In the genomic region with DNA sequence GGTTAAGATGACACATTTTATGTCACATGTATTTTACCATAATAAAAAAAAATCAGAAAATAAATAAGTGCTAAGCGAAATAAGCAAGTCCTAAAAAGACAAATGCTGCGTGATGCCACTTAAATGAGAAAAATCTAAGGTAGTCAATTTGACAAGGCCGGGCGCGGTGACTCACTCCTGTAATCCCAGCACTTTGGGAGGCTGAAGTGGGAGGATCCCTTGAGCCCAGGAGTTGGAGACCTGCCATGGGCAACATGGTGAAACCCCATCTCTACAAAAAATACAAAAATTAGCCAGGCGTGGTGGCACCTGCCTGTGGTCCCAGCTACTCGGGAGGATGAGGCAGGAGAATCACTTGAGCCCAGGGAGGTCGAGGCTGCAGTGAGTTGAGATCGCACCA, we compare ENCODE assay signal across 2 cellular contexts.
A peak's percentile ranks its signal among the peaks of the same experiment; 100 is the strongest.
TF ChIP-seq lines count a peak whose summit lies in the region.
"Not testable (repeated sequence)": the region's sequence is repeated elsewhere in the genome, so short reads cannot be mapped to it uniquely, and the experiment has no call there.

No MANE protein-coding gene starts in this region.

TF ChIP-seq in HEK293, 187 proteins besides CTCF, POLR2A, EP300 and RAD21:
- peak; percentile 33; the same call in 1 of the 2 replicates for TF ChIP-seq SP7 (tag by site-specific recombination; IDR thresholded peaks at IDR 0.05)
- TF ChIP-seq WT1 (tag by site-specific recombination; IDR thresholded peaks at IDR 0.05) = peak; percentile 74
- TF ChIP-seq, protein P1, sequence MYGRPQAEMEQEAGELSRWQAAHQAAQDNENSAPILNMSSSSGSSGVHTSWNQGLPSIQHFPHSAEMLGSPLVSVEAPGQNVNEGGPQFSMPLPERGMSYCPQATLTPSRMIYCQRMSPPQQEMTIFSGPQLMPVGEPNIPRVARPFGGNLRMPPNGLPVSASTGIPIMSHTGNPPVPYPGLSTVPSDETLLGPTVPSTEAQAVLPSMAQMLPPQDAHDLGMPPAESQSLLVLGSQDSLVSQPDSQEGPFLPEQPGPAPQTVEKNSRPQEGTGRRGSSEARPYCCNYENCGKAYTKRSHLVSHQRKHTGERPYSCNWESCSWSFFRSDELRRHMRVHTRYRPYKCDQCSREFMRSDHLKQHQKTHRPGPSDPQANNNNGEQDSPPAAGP (tag by site-specific recombination; IDR thresholded peaks at IDR 0.05) = 0 out of 2 replicates have a peak, but pooled peaks have one; percentile 27
- TF ChIP-seq GLIS1 (tag by site-specific recombination; IDR thresholded peaks at IDR 0.05) = peak; percentile 79
- 0 out of 2 replicates have a peak, but pooled peaks have one; percentile 38 for TF ChIP-seq KLF1 (tag by site-specific recombination; IDR thresholded peaks at IDR 0.05)
TF ChIP-seq in HEK293: peak in this region for 5; not testable (repeated sequence) for 182.

TF ChIP-seq in K562, 482 proteins besides CTCF, POLR2A, EP300 and RAD21:
- TF ChIP-seq, protein P2, sequence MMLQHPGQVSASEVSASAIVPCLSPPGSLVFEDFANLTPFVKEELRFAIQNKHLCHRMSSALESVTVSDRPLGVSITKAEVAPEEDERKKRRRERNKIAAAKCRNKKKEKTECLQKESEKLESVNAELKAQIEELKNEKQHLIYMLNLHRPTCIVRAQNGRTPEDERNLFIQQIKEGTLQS (IDR thresholded peaks at IDR 0.05) = peak; percentile 53; the same call in 1 of the 2 replicates
- TF ChIP-seq, protein P2 (CRISPR knock-in tag; conservative IDR thresholded peaks at IDR 0.05) = not testable (repeated sequence)
- peak; percentile 36; the same call in 1 of the 2 replicates for TF ChIP-seq FOSL1 (tag; conservative IDR thresholded peaks at IDR 0.05)
